8 cellular contexts compared by ENCODE assay signal in genomic region chr6:33299237-33299944, GRCh38. TPM values are rescaled to one million over a fixed set of nuclear protein-coding genes. Genes with fewer than 3 reads are reported as not detected.
A peak's percentile ranks its signal among the peaks of the same experiment; 100 is the strongest.
DNase-seq lines count a peak whose midpoint lies in the region; ATAC-seq and TF ChIP-seq lines count a peak whose summit lies in the region.

No MANE protein-coding gene starts in this region.

- no peaks in the 10 kb centered on the region for H3K9me3 Mint-ChIP-seq in activated T-cell treated with anti-CD3 and anti-CD28 coated beads, Interleukin-2, amount 50 U/mL, for 24 hours

- 0% methylated on average over 54 of the region's 54 CpGs for WGBS in esophagus, 2 donors

- DNase-seq in DMS79 treated with DMSO at 0.1 percent for 48 hours (lab: John Stamatoyannopoulos, UW) (peak; percentile 83), KG1 (lab: John Stamatoyannopoulos, UW) (peak; percentile 97), PC-3 (peak; percentile 93)
- DNase-seq in activated T-cell treated with anti-CD3 and anti-CD28 coated beads, Interleukin-2, amount 50 U/mL, for 24 hours = peak; percentile 95
- DNase-seq in stimulated activated CD8-positive, alpha-beta memory T cell treated with anti-CD3 and anti-CD28 coated beads, Interleukin-7, amount 100 ng/mL, for 1 hour (ENCODE audit: low read depth in 2 of 2) = peak; percentile 88 to 91

- no peaks in the 10 kb centered on the region for H3K9me2 ChIP-seq in PC-3 (replicated peaks; ENCODE audit: low read length)

- TSS peak; percentile 91 for BruUV-seq in PC-3 (replicated peaks; lab: Mats Ljungman, UMichigan)

- H3K36me3 Mint-ChIP-seq in activated T-cell treated with anti-CD3 and anti-CD28 coated beads, Interleukin-2, amount 50 U/mL, for 24 hours (ENCODE audit: low read depth) = peaks cover 71% of the 10 kb centered on the region

- H3K4me1 ChIP-seq in PC-3 (ENCODE audit: insufficient read depth, low read length) (peaks cover 15% of the 10 kb centered on the region), esophagus (ENCODE audit: control insufficient read depth in 2 of 2, insufficient read depth in 2 of 2, low read length in 1 of 2) (peaks cover 0 to 8% of the 10 kb centered on the region in 2 donors), muscle layer of colon (ENCODE audit: insufficient read depth, low read length) (peaks cover 18% of the 10 kb centered on the region)

- intact Hi-C loops in PC-3 (cut with micrococcal nuclease) = loop anchor here (1.0 to 5.0 kb wide), 4 partner anchors 10 to 108 kb away; partner anchors contain the start of genes PFDN6 and WDR46

- H3K79me2 ChIP-seq in PC-3 (ENCODE audit: low read length) = peaks cover 20% of the 10 kb centered on the region

- no peaks in the 10 kb centered on the region for H4K20me1 ChIP-seq in PC-3 (ENCODE audit: low read length)

- peak overlapping the region; percentile 99 for H3K27ac Mint-ChIP-seq in activated T-cell treated with anti-CD3 and anti-CD28 coated beads, Interleukin-2, amount 50 U/mL, for 24 hours

- peak overlapping the region; percentile 91 for H3K4me3 Mint-ChIP-seq in activated T-cell treated with anti-CD3 and anti-CD28 coated beads, Interleukin-2, amount 50 U/mL, for 24 hours

- peaks cover 3% of the 10 kb centered on the region for H3F3A ChIP-seq in PC-3 (ENCODE audit: low read length, unreplicated experiment)

- CTCF ChIA-PET in PC-3 (lab: Charles Lee) = interaction anchor here (0.6 to 1.0 kb wide), 5 partner anchors 18 to 1104 kb away, joined by 3 to 5 read pairs (median 5); partner anchors contain the start of genes B3GALT4 and ZBTB22

- H3K4me1 Mint-ChIP-seq in activated T-cell treated with anti-CD3 and anti-CD28 coated beads, Interleukin-2, amount 50 U/mL, for 24 hours (ENCODE audit: low read depth) = peaks cover 42% of the 10 kb centered on the region

- H3K27me3 ChIP-seq in PC-3 (ENCODE audit: low read length) = no peaks in the 10 kb centered on the region
- no peaks in the 10 kb centered on the region for H3K27me3 ChIP-seq in esophagus (ENCODE audit: control insufficient read depth in 1 of 2, insufficient read depth in 2 of 2, low read length in 2 of 2)
- H3K27me3 ChIP-seq in muscle layer of colon (ENCODE audit: control insufficient read depth in 1 of 2, insufficient read depth in 2 of 2, low read length in 2 of 2) = no peaks in the 10 kb centered on the region

- no peaks in the 10 kb centered on the region for H3K27me3 Mint-ChIP-seq in activated T-cell treated with anti-CD3 and anti-CD28 coated beads, Interleukin-2, amount 50 U/mL, for 24 hours

- peak; percentile 87 for TF ChIP-seq CTCF in PC-3 (conservative IDR thresholded peaks at IDR 0.05; ENCODE audit: low read depth, low read length)

- H3K27ac ChIP-seq in PC-3 (ENCODE audit: low read length) (peak overlapping the region; percentile 92), esophagus (ENCODE audit: low read depth in 2 of 2, low read length in 1 of 2) (peak overlapping the region; percentile 99 to 100), muscle layer of colon (ENCODE audit: low read depth, low read length) (peak overlapping the region; percentile 98)

- peak overlapping the region; percentile 78 for H3K4me3 ChIP-seq in PC-3 (ENCODE audit: low read length)
- H3K4me3 ChIP-seq in esophagus (ENCODE audit: low read depth in 1 of 2, low read length in 2 of 2) = peak overlapping the region; percentile 76 to 90
- peak overlapping the region; percentile 86 to 96 for H3K4me3 ChIP-seq in muscle layer of colon (ENCODE audit: low read depth in 1 of 2, low read length in 2 of 2)

- H3K36me3 ChIP-seq in PC-3 (ENCODE audit: low read depth, low read length) (peaks cover 3% of the 10 kb centered on the region; the same call in 1 of the 2 replicates), esophagus (ENCODE audit: control insufficient read depth in 2 of 2, insufficient read depth in 2 of 2, low read length in 1 of 2) (peaks cover 13 to 22% of the 10 kb centered on the region in 2 donors), muscle layer of colon (ENCODE audit: insufficient read depth, low read length) (peaks cover 25% of the 10 kb centered on the region)

- POLR2A ChIA-PET in PC-3 (lab: Charles Lee; ENCODE audit: unreplicated experiment) = interaction anchor here (1.0 to 1.1 kb wide), 3 partner anchors 10 to 18 kb away, joined by 4 to 16 read pairs (median 7); partner anchors contain the start of genes PFDN6, WDR46 and ZBTB22

- peak overlapping the region; percentile 100 for H3K4me2 ChIP-seq in PC-3 (ENCODE audit: low read length)

- ATAC-seq in GM21737 (IDR thresholded peaks at IDR 0.05; ENCODE audit: unreplicated experiment) = peak; percentile 60
- ATAC-seq in PC-3 = peak; percentile 55

- H3K9ac ChIP-seq in PC-3 (ENCODE audit: low read length) (peak overlapping the region; percentile 80), muscle layer of colon (ENCODE audit: low read length) (peak overlapping the region; percentile 97)

- peak overlapping the region; percentile 77 for H2AFZ ChIP-seq in PC-3 (ENCODE audit: low read length)

- H3K9me3 ChIP-seq in PC-3 (ENCODE audit: low read length) (no peaks in the 10 kb centered on the region), esophagus (ENCODE audit: control insufficient read depth in 2 of 2, insufficient read depth in 1 of 2, low read depth in 1 of 2, low read length in 1 of 2) (no peaks in the 10 kb centered on the region), muscle layer of colon (ENCODE audit: low read length) (no peaks in the 10 kb centered on the region)

RNA-seq across cellular contexts. Expression of gene RGL2, which starts 0.6 kb away (rescaled TPM):
- total RNA-seq in PC-3 (2014; rRNA removed) = 34.9 and 37.0 TPM in 2 replicates
- polyA plus RNA-seq in esophagus = 100 to 1,000 TPM in 1 of 2 donors, 10 to 100 TPM in 1; 58.7 to 134 TPM

RNA-seq across cellular contexts. Expression of gene PFDN6, which starts 10.0 kb away (rescaled TPM):
- total RNA-seq in PC-3 (2014; rRNA removed) = 153 and 181 TPM in 2 replicates
- 100 to 1,000 TPM; 127 to 293 TPM for polyA plus RNA-seq in esophagus

RNA-seq across cellular contexts. Expression of gene WDR46, which starts 10.4 kb away (rescaled TPM):
- total RNA-seq in PC-3 (2014; rRNA removed) = 104 and 146 TPM in 2 replicates
- 10 to 100 TPM; 38.6 to 44.5 TPM for polyA plus RNA-seq in esophagus

RNA-seq across cellular contexts. Expression of gene TAPBP, which starts 14.5 kb away (rescaled TPM):
- 67.2 and 77.8 TPM in 2 replicates for total RNA-seq in PC-3 (2014; rRNA removed)
- 10 to 100 TPM; 20.1 to 39.8 TPM for polyA plus RNA-seq in esophagus

RNA-seq across cellular contexts. Expression of gene ZBTB22, which starts 18.2 kb away (rescaled TPM):
- total RNA-seq in PC-3 (2014; rRNA removed) = 18.8 and 19.8 TPM in 2 replicates
- 10 to 100 TPM; 10.2 to 11.6 TPM for polyA plus RNA-seq in esophagus

Comparison
In these comparisons a context has a peak if more than half of its experiments do, and no peak if none do; other contexts are left out.
1. Peak in every context shown above with its lines: DNase-seq, ATAC-seq, H3K4me3 ChIP-seq and H3K27ac ChIP-seq.